In genomic region chr5:91072891-91073290, GRCh38 we compare ENCODE assay signal across 20 cellular contexts.
DNase-seq lines count a peak whose midpoint lies in the region; ATAC-seq and TF ChIP-seq lines count a peak whose summit lies in the region.
"Had no signal": no experiment of that assay in that cellular context is flagged by ENCODE, and none has a peak within 500 bp of the region (broad histone marks: within the 10 kb centered on the region; RNA-seq: fewer than 3 reads in every experiment).

No MANE protein-coding gene starts in this region.

- H3K4me1 ChIP-seq in sigmoid colon, result peaks cover 0 to 33% (median 21%) of the 10 kb centered on the region in 4 donors

- WGBS in sigmoid colon, 2 donors, result 76 to 80% methylated on average over 2 of the region's 2 CpGs

- H3K27me3 ChIP-seq in sigmoid colon, result no peaks in the 10 kb centered on the region
- H3K27me3 ChIP-seq: BLaER1 treated with 17β-estradiol and CSF1 and Interleukin-3, amounts not matched to agents 10 nM and 100 nM; suprapubic skin had no signal

- H3K27ac ChIP-seq in sigmoid colon, result peak overlapping the region; percentile 9 to 43 (median 20)
- H3K27ac ChIP-seq: BLaER1 treated with 17β-estradiol and CSF1 and Interleukin-3, amounts not matched to agents 10 nM and 100 nM; suprapubic skin had no signal

- no peaks in the 10 kb centered on the region for H3K9me3 ChIP-seq in sigmoid colon
- H3K9me3 ChIP-seq: BLaER1 treated with 17β-estradiol and CSF1 and Interleukin-3, amounts not matched to agents 10 nM and 100 nM; suprapubic skin had no signal

- no peaks in the 10 kb centered on the region for H3K36me3 ChIP-seq in sigmoid colon
- H3K36me3 ChIP-seq: BLaER1 treated with 17β-estradiol and CSF1 and Interleukin-3, amounts not matched to agents 10 nM and 100 nM; suprapubic skin had no signal

- intact Hi-C loops in sigmoid colon (cut with DNase I) (no loop called here), posterior cingulate gyrus (cut with DNase I) (no loop called here)

- DNase-seq in EH (ENCODE audit: low read depth) (peak; percentile 64), amniotic epithelial cell (ENCODE audit: low read depth) (peak; percentile 64), fibroblast of the aortic adventitia (ENCODE audit: low read depth) (peak; percentile 68), sigmoid colon (no peak), CD1c-positive myeloid dendritic cell (ENCODE audit: extremely low spot score) (no peak), posterior cingulate gyrus (no peak), cerebellar cortex (ENCODE audit: low spot score) (no peak)
- DNase-seq: activated CD4-positive, alpha-beta T cell treated with anti-CD3 and anti-CD28 coated beads for 48 hours; activated gamma-delta T cell treated with Interleukin-2 at 50 U/mL for 16 hours; aorta; DMS153; KG1; NCI-H1092 treated with DMSO at 0.1 percent for 48 hours; NCI-H748 treated with DMSO at 0.1 percent for 48 hours; occipital lobe; small intestine had no signal

- no peak for TF ChIP-seq CTCF in fibroblast of the aortic adventitia (IDR thresholded peaks at IDR 0.05; ENCODE audit: insufficient read depth, low read length)
- TF ChIP-seq CTCF in sigmoid colon (IDR thresholded peaks at IDR 0.05), result no peak

- no peak for TF ChIP-seq EP300 in sigmoid colon (IDR thresholded peaks at IDR 0.05)

- no peak for TF ChIP-seq POLR2A in sigmoid colon (IDR thresholded peaks at IDR 0.05)

- ATAC-seq in GM19351 (IDR thresholded peaks at IDR 0.05; ENCODE audit: unreplicated experiment), result no peak
- ATAC-seq: SK-N-SH treated with all-trans-retinoic acid at 6 μM for 48 hours had no signal

- H3K4me3 ChIP-seq in fibroblast of the aortic adventitia (ENCODE audit: low read depth, low read length) (no peak overlapping the region), sigmoid colon (no peak overlapping the region)
- H3K4me3 ChIP-seq: BLaER1 treated with 17β-estradiol and CSF1 and Interleukin-3, amounts not matched to agents 10 nM and 100 nM; suprapubic skin had no signal

Comparison
In these comparisons a context has a peak if more than half of its experiments do, and no peak if none do; other contexts are left out.
1. DNase-seq: peak in EH (single experiment), amniotic epithelial cell (single experiment) and fibroblast of the aortic adventitia (single experiment); none in sigmoid colon (single experiment), CD1c-positive myeloid dendritic cell (single experiment), posterior cingulate gyrus (0 of 10) and cerebellar cortex (single experiment).